Comparison of ENCODE assay signal across 15 cellular contexts in genomic region chr7:32047801-32048200, GRCh38. TPM values are rescaled to one million over a fixed set of nuclear protein-coding genes. Genes with fewer than 3 reads are reported as not detected.
DNase-seq lines count a peak whose midpoint lies in the region; ATAC-seq and TF ChIP-seq lines count a peak whose summit lies in the region.
"Had no signal": no experiment of that assay in that cellular context is flagged by ENCODE, and none has a peak within 500 bp of the region (broad histone marks: within the 10 kb centered on the region; RNA-seq: fewer than 3 reads in every experiment).

No MANE protein-coding gene starts in this region.

- no peak overlapping the region for H2AK5ac ChIP-seq in mesenchymal stem cell (ENCODE audit: low read length, severe bottlenecking)

- CTCF ChIA-PET in SK-N-SH (lab: Yijun Ruan, JAX), result interaction anchor here (0.7 to 1.4 kb wide), 2 partner anchors 17 to 19 kb away, joined by 3 to 4 read pairs; no protein-coding TSS in a partner anchor

- H2BK15ac ChIP-seq in mesenchymal stem cell (ENCODE audit: low read depth, poor library complexity, severe bottlenecking), result no peak overlapping the region

- peak overlapping the region; percentile 1 for H3K27ac ChIP-seq in left ventricle myocardium inferior (replicated peaks)
- 0 out of 2 replicates have a peak overlapping the region, but pooled peaks have one; percentile 39 for H3K27ac ChIP-seq in DOHH2 (ENCODE audit: low read depth, low read length)
- peak overlapping the region; percentile 16 for H3K27ac ChIP-seq in mesenchymal stem cell (ENCODE audit: low read length, poor library complexity, severe bottlenecking)
- no peak overlapping the region for H3K27ac ChIP-seq in SK-N-SH (ENCODE audit: low read depth in 2 of 2, low read length in 1 of 2)
- H3K27ac ChIP-seq: 22Rv1, HL-60 had no signal

- DNase-seq in left ventricle myocardium inferior, result no peak
- no peak for DNase-seq in left ventricle myocardium superior
- DNase-seq in mesenchymal stem cell, result peak; percentile 34
- no peak for DNase-seq in COR-L47 (lab: John Stamatoyannopoulos, UW)
- DNase-seq in SK-N-SH, result no peak
- DNase-seq: AML-193; CD4-positive, CD25-positive, alpha-beta regulatory T cell; EL; H7 had no signal

- H4K8ac ChIP-seq in mesenchymal stem cell (ENCODE audit: low read length), result no peak overlapping the region

- H3K27me3 ChIP-seq in left ventricle myocardium inferior (ENCODE audit: low read depth) (no peaks in the 10 kb centered on the region), DOHH2 (ENCODE audit: control insufficient read depth, low read length) (no peaks in the 10 kb centered on the region), mesenchymal stem cell (ENCODE audit: control insufficient read depth in 1 of 2, insufficient read depth in 1 of 2, low read length in 2 of 2) (no peaks in the 10 kb centered on the region), SK-N-SH (ENCODE audit: insufficient read depth) (no peaks in the 10 kb centered on the region; the same call in 1 of the 2 replicates)
- H3K27me3 ChIP-seq: BLaER1 treated with 17β-estradiol and CSF1 and Interleukin-3, amounts not matched to agents 10 nM and 100 nM had no signal

- H3K18ac ChIP-seq in mesenchymal stem cell (ENCODE audit: low read depth in 1 of 2, low read length in 2 of 2), result no peak overlapping the region

- H3K4me1 ChIP-seq in left ventricle myocardium inferior, result peaks cover 97% of the 10 kb centered on the region
- peaks cover 27% of the 10 kb centered on the region for H3K4me1 ChIP-seq in DOHH2 (ENCODE audit: control insufficient read depth, low read length)
- peaks cover 9% of the 10 kb centered on the region for H3K4me1 ChIP-seq in mesenchymal stem cell (ENCODE audit: control insufficient read depth, insufficient read depth, low read depth, low read length)
- no peaks in the 10 kb centered on the region; a peak in 1 of 4 replicates for H3K4me1 ChIP-seq in SK-N-SH (ENCODE audit: control insufficient read depth in 1 of 2, insufficient read depth in 2 of 2, low read depth in 1 of 2, low read length in 1 of 2)

- H4K91ac ChIP-seq in mesenchymal stem cell (ENCODE audit: low read length), result no peak overlapping the region

- H3K9me2 ChIP-seq in DOHH2 (replicated peaks; ENCODE audit: control insufficient read depth, low read length) (no peaks in the 10 kb centered on the region), SK-N-SH (no peaks in the 10 kb centered on the region)

- ATAC-seq in left ventricle myocardium superior (no peak), GM21381 (IDR thresholded peaks at IDR 0.05; ENCODE audit: unreplicated experiment) (no peak)
- ATAC-seq: GM23338 had no signal

- POLR2A ChIA-PET in SK-N-SH (lab: Yijun Ruan, JAX), result no interaction called here

- no peak overlapping the region for H2BK5ac ChIP-seq in mesenchymal stem cell (ENCODE audit: low read depth, low read length, poor library complexity, severe bottlenecking)

- TF ChIP-seq RAD21 in SK-N-SH (IDR thresholded peaks at IDR 0.05; ENCODE audit: low read length), result no peak

- H3K79me1 ChIP-seq in mesenchymal stem cell (replicated peaks; ENCODE audit: low read length, poor library complexity, severe bottlenecking), result peaks cover 9% of the 10 kb centered on the region

- no peak for TF ChIP-seq EP300 in SK-N-SH (IDR thresholded peaks at IDR 0.05; ENCODE audit: borderline replicate concordance in 1 of 2, low read depth in 1 of 2, low read length in 1 of 2)

- H2AFZ ChIP-seq in mesenchymal stem cell (ENCODE audit: low read depth, low read length) (no peak overlapping the region), SK-N-SH (ENCODE audit: low read depth) (no peak overlapping the region)
- H2AFZ ChIP-seq: GM23338 had no signal

- no peaks in the 10 kb centered on the region for H3K79me2 ChIP-seq in DOHH2 (ENCODE audit: control insufficient read depth, low read length)
- no peaks in the 10 kb centered on the region for H3K79me2 ChIP-seq in SK-N-SH (ENCODE audit: insufficient read depth)

- H3K14ac ChIP-seq in mesenchymal stem cell (ENCODE audit: low read length in 2 of 2), result no peak overlapping the region

- intact Hi-C loops in left ventricle myocardium inferior (cut with micrococcal nuclease) (no loop called here), left ventricle myocardium superior (cut with micrococcal nuclease) (no loop called here)

- H3K36me3 ChIP-seq in left ventricle myocardium inferior (no peaks in the 10 kb centered on the region), DOHH2 (ENCODE audit: control insufficient read depth, low read length) (no peaks in the 10 kb centered on the region), mesenchymal stem cell (ENCODE audit: control insufficient read depth in 1 of 2, insufficient read depth in 2 of 2, low read depth in 1 of 2, low read length in 2 of 2) (peaks cover 0 to 4% of the 10 kb centered on the region in 2 experiments), SK-N-SH (replicated peaks in 1 of 2; ENCODE audit: control insufficient read depth in 1 of 2, insufficient read depth in 2 of 2, low read length in 1 of 2) (no peaks in the 10 kb centered on the region)
- H3K36me3 ChIP-seq: BLaER1 treated with 17β-estradiol and CSF1 and Interleukin-3, amounts not matched to agents 10 nM and 100 nM had no signal

- H3K4me3 ChIP-seq in left ventricle myocardium inferior, result no peak overlapping the region
- no peak overlapping the region for H3K4me3 ChIP-seq in DOHH2 (ENCODE audit: low read length)
- no peak overlapping the region for H3K4me3 ChIP-seq in mesenchymal stem cell (ENCODE audit: insufficient read depth in 1 of 2, low read depth in 1 of 2, low read length in 2 of 2)
- H3K4me3 ChIP-seq in SK-N-SH (ENCODE audit: low read depth in 2 of 2, low read length in 1 of 2), result no peak overlapping the region
- H3K4me3 ChIP-seq: BLaER1 treated with 17β-estradiol and CSF1 and Interleukin-3, amounts not matched to agents 10 nM and 100 nM; GM23338 had no signal

- H2BK12ac ChIP-seq in mesenchymal stem cell (ENCODE audit: low read length in 2 of 2), result no peak overlapping the region

- no peak overlapping the region; the same call in 1 of the 2 replicates for H3K4me2 ChIP-seq in DOHH2 (ENCODE audit: low read length)
- H3K4me2 ChIP-seq in mesenchymal stem cell (ENCODE audit: low read length, poor library complexity, severe bottlenecking), result no peak overlapping the region
- no peak overlapping the region for H3K4me2 ChIP-seq in SK-N-SH
- H3K4me2 ChIP-seq: GM23338 had no signal

- H3K9ac ChIP-seq in mesenchymal stem cell (ENCODE audit: low read length) (no peak overlapping the region), SK-N-SH (no peak overlapping the region)
- H3K9ac ChIP-seq: BLaER1 treated with 17β-estradiol and CSF1 and Interleukin-3, amounts not matched to agents 10 nM and 100 nM had no signal

- H4K20me1 ChIP-seq in DOHH2 (ENCODE audit: control insufficient read depth, insufficient read depth, low read depth, low read length), result no peaks in the 10 kb centered on the region
- no peaks in the 10 kb centered on the region for H4K20me1 ChIP-seq in SK-N-SH (ENCODE audit: insufficient read depth)
- H4K20me1 ChIP-seq: BLaER1 treated with 17β-estradiol and CSF1 and Interleukin-3, amounts not matched to agents 10 nM and 100 nM had no signal

- TF ChIP-seq CTCF in left ventricle myocardium inferior (IDR thresholded peaks at IDR 0.05; ENCODE audit: borderline replicate concordance) (no peak), DOHH2 (IDR thresholded peaks at IDR 0.05; ENCODE audit: low read depth, low read length, poor library complexity, severe bottlenecking) (no peak), SK-N-SH (IDR thresholded peaks at IDR 0.05) (no peak)

- H3K9me3 ChIP-seq in left ventricle myocardium inferior (replicated peaks), result no peaks in the 10 kb centered on the region
- no peaks in the 10 kb centered on the region for H3K9me3 ChIP-seq in DOHH2 (ENCODE audit: control insufficient read depth, insufficient read depth, low read length)
- no peaks in the 10 kb centered on the region for H3K9me3 ChIP-seq in mesenchymal stem cell (ENCODE audit: control insufficient read depth, low read length)
- no peaks in the 10 kb centered on the region for H3K9me3 ChIP-seq in SK-N-SH
- H3K9me3 ChIP-seq: BLaER1 treated with 17β-estradiol and CSF1 and Interleukin-3, amounts not matched to agents 10 nM and 100 nM had no signal

- H3K4ac ChIP-seq in mesenchymal stem cell (ENCODE audit: low read depth in 1 of 2, low read length in 2 of 2), result no peak overlapping the region

- H3K23ac ChIP-seq in mesenchymal stem cell (ENCODE audit: low read length in 2 of 2), result no peak overlapping the region

- H2BK120ac ChIP-seq in mesenchymal stem cell (ENCODE audit: low read depth, low read length), result no peak overlapping the region

- H3F3A ChIP-seq in DOHH2 (ENCODE audit: control insufficient read depth, insufficient read depth) (no peaks in the 10 kb centered on the region), SK-N-SH (replicated peaks; ENCODE audit: insufficient read depth) (no peaks in the 10 kb centered on the region)

TF ChIP-seq in SK-N-SH, 30 proteins besides CTCF, POLR2A, EP300 and RAD21 (continues in another document):
- TF ChIP-seq JUND (IDR thresholded peaks at IDR 0.05) (no peak), SMC3 (IDR thresholded peaks at IDR 0.05; ENCODE audit: low read depth, low read length) (no peak), TAF1 (IDR thresholded peaks at IDR 0.05; ENCODE audit: borderline replicate concordance, low read depth, low read length) (no peak)

RNA-seq across cellular contexts. Expression of gene PDE1C, which starts 22.4 kb away (rescaled TPM):
- 207 TPM for total RNA-seq in left ventricle myocardium inferior
- 192 TPM for total RNA-seq in left ventricle myocardium superior
- polyA plus RNA-seq in mesenchymal stem cell (2013, experiment 1 of 2), result 25.7 TPM
- 24.3 TPM for polyA plus RNA-seq in mesenchymal stem cell (2013, experiment 2 of 2)
- polyA plus RNA-seq in SK-N-SH (2012; rRNA removed), result 4.6 and 7.3 TPM in 2 replicates
- 5.3 and 6.3 TPM in 2 replicates for polyA plus RNA-seq in SK-N-SH (2012; cell fraction: cytosol; rRNA removed)
- 13.8 and 19.1 TPM in 2 replicates for polyA plus RNA-seq in SK-N-SH (2012; cell fraction: nucleus; rRNA removed)
- total RNA-seq: CD4-positive, CD25-positive, alpha-beta regulatory T cell had no signal
- polyA plus RNA-seq: CD4-positive, CD25-positive, alpha-beta regulatory T cell; GM23338 had no signal

Comparison
In these comparisons a context has a peak if more than half of its experiments do, and no peak if none do; other contexts are left out.
1. H3K27ac ChIP-seq: peak in left ventricle myocardium inferior (single experiment), DOHH2 (single experiment) and mesenchymal stem cell (single experiment); none in SK-N-SH (0 of 2).